Comparison of ENCODE assay signal across 31 cellular contexts in genomic region chr15:51967583-51967982, GRCh38.
"Had no signal": no experiment of that assay in that cellular context is flagged by ENCODE, and none has a peak within 500 bp of the region (broad histone marks: within the 10 kb centered on the region; RNA-seq: fewer than 3 reads in every experiment).

No MANE protein-coding gene starts in this region.

- DNase-seq: activated CD4-positive, alpha-beta memory T cell treated with anti-CD3 and anti-CD28 coated beads, Interleukin-2, amount 10 ng/mL, durations not matched to agents 7 days and 5 days; activated CD4-positive, alpha-beta T cell treated with anti-CD3 and anti-CD28 coated beads for 4 hours; activated CD4-positive, alpha-beta T cell treated with anti-CD3 and anti-CD28 coated beads, Interleukin-2, amount 10 ng/mL, durations not matched to agents 7 days and 5 days; activated CD4-positive, alpha-beta T cell treated with anti-CD3 and anti-CD28 coated beads, Interleukin-2, amount 50 U/mL, for 4 hours; activated CD4-positive, CD25-positive, alpha-beta regulatory T cell; activated CD4-positive, CD25-positive, alpha-beta regulatory T cell treated with anti-CD3 and anti-CD28 coated beads, Interleukin-2, amount 50 U/mL, for 72 hours; activated CD8-positive, alpha-beta memory T cell treated with anti-CD3 and anti-CD28 coated beads, Interleukin-2, amount 50 U/mL, for 48 hours; activated gamma-delta T cell; activated naive CD4-positive, alpha-beta T cell; activated naive CD4-positive, alpha-beta T cell treated with anti-CD3 and anti-CD28 coated beads, Interleukin-2, amount 10 ng/mL, durations not matched to agents 7 days and 5 days; activated naive CD8-positive, alpha-beta T cell treated with anti-CD3 and anti-CD28 coated beads, Interleukin-2, amount 10 ng/mL, durations not matched to agents 7 days and 5 days; activated T-cell treated with anti-CD3 and anti-CD28 coated beads for 4 hours; activated T-cell treated with anti-CD3 and anti-CD28 coated beads, Interleukin-2, amount 50 U/mL, for 24 hours; activated T-cell treated with anti-CD3 and anti-CD28 coated beads, Interleukin-2, amount 50 U/mL, for 72 hours; central memory CD4-positive, alpha-beta T cell; cerebellar nuclear complex; colonic mucosa; effector CD8-positive, alpha-beta T cell; esophagus squamous epithelium; foreskin melanocyte; head of caudate nucleus; T-helper 2 cell had no signal

- H3K4me3 ChIP-seq: ascending aorta, breast epithelium, cardiac muscle cell, colonic mucosa, esophagus squamous epithelium, gastroesophageal sphincter had no signal

- H3K4me1 ChIP-seq: colonic mucosa had no signal

- H3K9me3 ChIP-seq: colonic mucosa had no signal

- ATAC-seq: activated naive CD4-positive, alpha-beta T cell treated with anti-CD3 and anti-CD28 coated beads, Interleukin-2, amount 50 U/mL, for 72 hours; activated T-cell treated with anti-CD3 and anti-CD28 coated beads, Interleukin-2, amount 50 U/mL, for 72 hours; gastroesophageal sphincter had no signal

- H3K27ac Mint-ChIP-seq: activated CD4-positive, alpha-beta memory T cell treated with anti-CD3 and anti-CD28 coated beads, Interleukin-2, amount 10 ng/mL, durations not matched to agents 7 days and 5 days; activated CD4-positive, alpha-beta T cell treated with anti-CD3 and anti-CD28 coated beads, Interleukin-2, amount 10 ng/mL, durations not matched to agents 7 days and 5 days; activated naive CD4-positive, alpha-beta T cell treated with anti-CD3 and anti-CD28 coated beads, Interleukin-2, amount 10 ng/mL, durations not matched to agents 7 days and 5 days; activated naive CD8-positive, alpha-beta T cell treated with anti-CD3 and anti-CD28 coated beads, Interleukin-2, amount 10 ng/mL, durations not matched to agents 7 days and 5 days; activated T-cell treated with anti-CD3 and anti-CD28 coated beads, Interleukin-2, amount 50 U/mL, for 24 hours; activated T-cell treated with anti-CD3 and anti-CD28 coated beads, Interleukin-2, amount 50 U/mL, for 72 hours; brain had no signal

- H3K27ac ChIP-seq: ascending aorta, breast epithelium, cardiac muscle cell, colonic mucosa, epithelial cell of prostate, esophagus squamous epithelium, gastroesophageal sphincter had no signal

- H3K4me3 Mint-ChIP-seq: activated CD4-positive, alpha-beta memory T cell treated with anti-CD3 and anti-CD28 coated beads, Interleukin-2, amount 10 ng/mL, durations not matched to agents 7 days and 5 days; activated CD4-positive, alpha-beta T cell treated with anti-CD3 and anti-CD28 coated beads, Interleukin-2, amount 10 ng/mL, durations not matched to agents 7 days and 5 days; activated naive CD4-positive, alpha-beta T cell treated with anti-CD3 and anti-CD28 coated beads, Interleukin-2, amount 10 ng/mL, durations not matched to agents 7 days and 5 days; activated naive CD8-positive, alpha-beta T cell treated with anti-CD3 and anti-CD28 coated beads, Interleukin-2, amount 10 ng/mL, durations not matched to agents 7 days and 5 days; activated T-cell treated with anti-CD3 and anti-CD28 coated beads, Interleukin-2, amount 50 U/mL, for 24 hours; activated T-cell treated with anti-CD3 and anti-CD28 coated beads, Interleukin-2, amount 50 U/mL, for 72 hours had no signal

- H3K27me3 ChIP-seq: ascending aorta, breast epithelium, cardiac muscle cell, colonic mucosa, esophagus squamous epithelium, gastroesophageal sphincter had no signal

- H3K36me3 ChIP-seq: breast epithelium, cardiac muscle cell, colonic mucosa had no signal

- H3K27me3 Mint-ChIP-seq: activated CD4-positive, alpha-beta memory T cell treated with anti-CD3 and anti-CD28 coated beads, Interleukin-2, amount 10 ng/mL, durations not matched to agents 7 days and 5 days; activated CD4-positive, alpha-beta T cell treated with anti-CD3 and anti-CD28 coated beads, Interleukin-2, amount 10 ng/mL, durations not matched to agents 7 days and 5 days; activated naive CD8-positive, alpha-beta T cell treated with anti-CD3 and anti-CD28 coated beads, Interleukin-2, amount 10 ng/mL, durations not matched to agents 7 days and 5 days had no signal

- FAIRE-seq: endometrium, endothelial cell of umbilical vein had no signal
